11 cellular contexts compared by ENCODE assay signal in genomic region chr15:89401636-89402252, GRCh38.
DNase-seq lines count a peak whose midpoint lies in the region; ATAC-seq and TF ChIP-seq lines count a peak whose summit lies in the region.
"Had no signal": no experiment of that assay in that cellular context is flagged by ENCODE, and none has a peak within 500 bp of the region (broad histone marks: within the 10 kb centered on the region; RNA-seq: fewer than 3 reads in every experiment).

No MANE protein-coding gene starts in this region.

- no TSS peak for BruUV-seq in mammary epithelial cell (replicated peaks; lab: Mats Ljungman, UMichigan)

- no peak overlapping the region for H3K27ac ChIP-seq in mammary epithelial cell (ENCODE audit: insufficient read depth, low read depth, low read length)
- H3K27ac ChIP-seq: vagina had no signal

- H3K4me3 ChIP-seq in mammary epithelial cell (replicated peaks in 1 of 3; ENCODE audit: insufficient read depth in 1 of 3, low read depth in 2 of 3, low read length in 3 of 3) (no peak overlapping the region), skeletal muscle satellite cell (ENCODE audit: low read length) (peak overlapping the region; percentile 55)
- H3K4me3 ChIP-seq: vagina had no signal

- no peak for ATAC-seq in HG03342 (IDR thresholded peaks at IDR 0.05; ENCODE audit: unreplicated experiment)

- no peak for TF ChIP-seq CTCF in mammary epithelial cell (conservative IDR thresholded peaks at IDR 0.05 in 1 of 2, IDR thresholded peaks at IDR 0.05 in 1 of 2; ENCODE audit: extremely low read depth in 1 of 2, insufficient read depth in 1 of 2, low read depth in 1 of 2, low read length in 2 of 2)

- peaks cover 19% of the 10 kb centered on the region for H3K4me1 Mint-ChIP-seq in activated CD4-positive, alpha-beta T cell treated with anti-CD3 and anti-CD28 coated beads, Interleukin-2, amount 10 ng/mL, durations not matched to agents 24 days and 14 days

- H3K9me3 ChIP-seq in mammary epithelial cell (replicated peaks; ENCODE audit: insufficient read depth, low read length) (no peaks in the 10 kb centered on the region), skeletal muscle satellite cell (replicated peaks; ENCODE audit: low read length) (no peaks in the 10 kb centered on the region)
- H3K9me3 ChIP-seq: vagina had no signal

- H3K27me3 Mint-ChIP-seq in activated CD4-positive, alpha-beta T cell treated with anti-CD3 and anti-CD28 coated beads, Interleukin-2, amount 10 ng/mL, durations not matched to agents 24 days and 14 days: peaks cover 79% of the 10 kb centered on the region

- dilution Hi-C loops in mammary epithelial cell (cut with HindIII; ENCODE audit: low sequenced_read_pairs): no loop called here

- H3K27me3 ChIP-seq in mammary epithelial cell (ENCODE audit: insufficient read depth, low read length) (peaks cover 32% of the 10 kb centered on the region), skeletal muscle satellite cell (ENCODE audit: control insufficient read depth, insufficient read depth, low read length) (peaks cover 97% of the 10 kb centered on the region)

- WGBS in mammary epithelial cell (ENCODE audit: low coverage, missing lambda C conversion rate): 57% methylated on average over 11 of the region's 11 CpGs

- peak overlapping the region; percentile 64 for H3K4me3 Mint-ChIP-seq in activated CD4-positive, alpha-beta T cell treated with anti-CD3 and anti-CD28 coated beads, Interleukin-2, amount 10 ng/mL, durations not matched to agents 24 days and 14 days

- peaks cover 2% of the 10 kb centered on the region for H4K20me1 ChIP-seq in mammary epithelial cell (ENCODE audit: insufficient read depth, low read length)

- H3K4me1 ChIP-seq in mammary epithelial cell (ENCODE audit: insufficient read depth, low read length): peaks cover 8% of the 10 kb centered on the region
- H3K4me1 ChIP-seq in skeletal muscle satellite cell (ENCODE audit: control insufficient read depth, insufficient read depth, low read length): peaks cover 14% of the 10 kb centered on the region

- H2AFZ ChIP-seq in mammary epithelial cell (ENCODE audit: low read depth, low read length): no peak overlapping the region

- H3K79me2 ChIP-seq in mammary epithelial cell (ENCODE audit: insufficient read depth, low read length): no peaks in the 10 kb centered on the region

- in situ Hi-C loops in mammary epithelial cell (cut with MboI; ENCODE audit: low sequenced_read_pairs in 2 of 2): no loop called here

- H3K9me3 Mint-ChIP-seq in activated CD4-positive, alpha-beta T cell treated with anti-CD3 and anti-CD28 coated beads, Interleukin-2, amount 10 ng/mL, durations not matched to agents 24 days and 14 days: no peaks in the 10 kb centered on the region

- no peaks in the 10 kb centered on the region for H3K36me3 Mint-ChIP-seq in activated CD4-positive, alpha-beta T cell treated with anti-CD3 and anti-CD28 coated beads, Interleukin-2, amount 10 ng/mL, durations not matched to agents 24 days and 14 days (ENCODE audit: low read depth)

- CTCF ChIA-PET in mammary epithelial cell (lab: Charles Lee; ENCODE audit: low non-redundant PET): no interaction called here

- H3K4me2 ChIP-seq in mammary epithelial cell (ENCODE audit: insufficient read depth, low read depth, low read length): no peak overlapping the region
- H3K4me2 ChIP-seq in skeletal muscle satellite cell (ENCODE audit: low read length): peak overlapping the region; percentile 67

- peak overlapping the region; percentile 15 for H3K27ac Mint-ChIP-seq in activated CD4-positive, alpha-beta T cell treated with anti-CD3 and anti-CD28 coated beads, Interleukin-2, amount 10 ng/mL, durations not matched to agents 24 days and 14 days

- H3K9ac ChIP-seq in mammary epithelial cell (ENCODE audit: insufficient read depth, low read length) (no peak overlapping the region), skeletal muscle satellite cell (ENCODE audit: low read depth, low read length) (no peak overlapping the region)

- no peaks in the 10 kb centered on the region for H3K36me3 ChIP-seq in mammary epithelial cell (ENCODE audit: insufficient read depth, low read length)
- no peaks in the 10 kb centered on the region for H3K36me3 ChIP-seq in skeletal muscle satellite cell (ENCODE audit: insufficient read depth, low read length)
- H3K36me3 ChIP-seq: vagina had no signal

- intact Hi-C loops in activated CD4-positive, alpha-beta T cell treated with anti-CD3 and anti-CD28 coated beads, Interleukin-2, amount 10 ng/mL, durations not matched to agents 24 days and 14 days (cut with micrococcal nuclease): loop anchor here (2.0 kb wide), 1 partner anchor 43 kb away; no protein-coding TSS in a partner anchor
- intact Hi-C loops in mammary epithelial cell (cut with micrococcal nuclease): loop anchor here (2.0 kb wide), 1 partner anchor 29 kb away; no protein-coding TSS in a partner anchor

- peak; percentile 67 for DNase-seq in activated CD4-positive, alpha-beta T cell treated with anti-CD3 and anti-CD28 coated beads, Interleukin-2, amount 10 ng/mL, durations not matched to agents 24 days and 14 days
- DNase-seq in activated CD4-positive, alpha-beta T cell treated with anti-CD3 and anti-CD28 coated beads for 1 hour: no peak
- DNase-seq in NOMO-1 (lab: John Stamatoyannopoulos, UW; ENCODE audit: unreplicated experiment in 2 of 2) (peak; percentile 55 to 71), mammary epithelial cell (peak; percentile 48), C1 segment of cervical spinal cord (lab: John Stamatoyannopoulos, UW) (no peak), mesenteric fat pad (ENCODE audit: low spot score) (no peak)
- DNase-seq: islet precursor cell; stimulated activated CD4-positive, alpha-beta T cell treated with anti-CD3 and anti-CD28 coated beads, Interleukin-12 subunit alpha, Interleukin-12 subunit beta, amount 100 ng/mL, for 4 hours had no signal

Comparison
In these comparisons a context has a peak if more than half of its experiments do, and no peak if none do; other contexts are left out.
1. DNase-seq: peak in activated CD4-positive, alpha-beta T cell treated with anti-CD3 and anti-CD28 coated beads, Interleukin-2, amount 10 ng/mL, durations not matched to agents 24 days and 14 days (single experiment), NOMO-1 (2 of 2) and mammary epithelial cell (single experiment); none in activated CD4-positive, alpha-beta T cell treated with anti-CD3 and anti-CD28 coated beads for 1 hour (single experiment), C1 segment of cervical spinal cord (0 of 14) and mesenteric fat pad (single experiment).